23 cellular contexts compared by ENCODE assay signal in the genomic region with DNA sequence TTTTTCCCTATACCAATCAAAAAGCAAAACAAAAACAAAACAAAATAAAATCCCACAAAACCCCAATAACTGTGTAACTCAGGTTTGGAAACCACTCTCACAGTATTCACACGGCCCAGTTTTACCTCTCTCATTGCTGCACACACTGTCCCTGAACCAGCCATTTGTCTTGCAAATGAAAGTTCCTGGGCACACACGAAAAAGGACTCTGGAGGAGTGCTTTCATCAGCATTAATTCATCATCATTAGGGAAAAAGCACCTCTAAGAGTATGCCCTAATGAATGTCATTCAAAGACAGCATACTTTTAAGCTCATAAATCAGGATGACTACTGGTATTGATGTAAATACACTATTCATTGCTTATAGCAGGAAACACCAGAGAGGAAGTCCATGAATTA.
DNase-seq lines count a peak whose midpoint lies in the region; ATAC-seq, FAIRE-seq and TF ChIP-seq lines count a peak whose summit lies in the region.
"Had no signal": no experiment of that assay in that cellular context is flagged by ENCODE, and none has a peak within 500 bp of the region (broad histone marks: within the 10 kb centered on the region; RNA-seq: fewer than 3 reads in every experiment).

No MANE protein-coding gene starts in this region.

- ATAC-seq in HG02840 (IDR thresholded peaks at IDR 0.05; ENCODE audit: low FRiP score, unreplicated experiment) = no peak
- ATAC-seq: HCT116 had no signal

- H4K20me1 ChIP-seq in endothelial cell of umbilical vein (replicated peaks; ENCODE audit: control insufficient read depth, extremely low read depth, insufficient read depth, low read length) = no peaks in the 10 kb centered on the region
- H4K20me1 ChIP-seq: BLaER1 treated with 17β-estradiol and CSF1 and Interleukin-3, amounts not matched to agents 10 nM and 100 nM had no signal

- H3K79me2 ChIP-seq in endothelial cell of umbilical vein (ENCODE audit: control insufficient read depth, insufficient read depth, low read length) = no peaks in the 10 kb centered on the region

- H3K9me3 ChIP-seq in endothelial cell of umbilical vein (replicated peaks; ENCODE audit: control insufficient read depth, insufficient read depth, low read length) (no peaks in the 10 kb centered on the region), BE2C (no peaks in the 10 kb centered on the region)
- H3K9me3 ChIP-seq: BLaER1 treated with 17β-estradiol and CSF1 and Interleukin-3, amounts not matched to agents 10 nM and 100 nM had no signal

- H3K27ac ChIP-seq in endothelial cell of umbilical vein (ENCODE audit: insufficient read depth, low read depth, low read length) = no peak overlapping the region
- H3K27ac ChIP-seq: 22Rv1; BLaER1 treated with 17β-estradiol and CSF1 and Interleukin-3, amounts not matched to agents 10 nM and 100 nM had no signal

- no peaks in the 10 kb centered on the region for H3K4me1 ChIP-seq in endothelial cell of umbilical vein (ENCODE audit: control insufficient read depth, extremely low read depth, insufficient read depth, low read length)
- H3K4me1 ChIP-seq in BE2C = peaks cover 20% of the 10 kb centered on the region
- H3K4me1 ChIP-seq: BLaER1 treated with 17β-estradiol and CSF1 and Interleukin-3, amounts not matched to agents 10 nM and 100 nM had no signal

- H3K36me3 ChIP-seq in endothelial cell of umbilical vein (ENCODE audit: control insufficient read depth in 2 of 2, extremely low read depth in 1 of 2, insufficient read depth in 2 of 2, low read length in 2 of 2) = no peaks in the 10 kb centered on the region
- H3K36me3 ChIP-seq in BE2C = no peaks in the 10 kb centered on the region
- H3K36me3 ChIP-seq: BLaER1 treated with 17β-estradiol and CSF1 and Interleukin-3, amounts not matched to agents 10 nM and 100 nM had no signal

- H3K4me2 ChIP-seq in endothelial cell of umbilical vein (ENCODE audit: insufficient read depth, low read length) = no peak overlapping the region
- H3K4me2 ChIP-seq: BLaER1 treated with 17β-estradiol and CSF1 and Interleukin-3, amounts not matched to agents 10 nM and 100 nM had no signal

- intact Hi-C loops in endothelial cell of umbilical vein (cut with micrococcal nuclease) = no loop called here

- no peak overlapping the region for H2AFZ ChIP-seq in endothelial cell of umbilical vein (ENCODE audit: low read depth, low read length)

- dilution Hi-C loops in endothelial cell of umbilical vein (cut with MboI; ENCODE audit: extremely low pct_ligation_motif_present, low sequenced_read_pairs) = no loop called here

- H3K9me1 ChIP-seq in endothelial cell of umbilical vein (replicated peaks; ENCODE audit: control insufficient read depth, extremely low read depth, insufficient read depth, low read length) = no peaks in the 10 kb centered on the region

- CTCF ChIA-PET in endothelial cell of umbilical vein (lab: Charles Lee) = interaction anchor here (1.2 kb wide), 2 partner anchors 8 to 9 kb away, joined by 3 read pairs; no protein-coding TSS in a partner anchor

- peak; percentile 8 for DNase-seq in COLO829 (ENCODE audit: low spot score)
- peak; percentile 8 for DNase-seq in NCI-H69 (lab: John Stamatoyannopoulos, UW)
- peak; percentile 6 for DNase-seq in endothelial cell of umbilical vein (ENCODE audit: low read depth, low spot score)
- peak; percentile 32 for DNase-seq in medulla oblongata (ENCODE audit: extremely low spot score)
- DNase-seq in SW 1271 (lab: John Stamatoyannopoulos, UW) = no peak
- DNase-seq in NCI-H526 treated with DMSO at 0.1 percent for 48 hours (lab: John Stamatoyannopoulos, UW) = no peak
- DNase-seq in BE2C = no peak
- DNase-seq: Calu3; CD4-positive, alpha-beta T cell; CD8-positive, alpha-beta memory T cell; COR-L47; DMS53; DMS79 treated with DMSO at 0.1 percent for 48 hours; GF-D8; GOT3; H7 had no signal

- POLR2A ChIA-PET in endothelial cell of umbilical vein (lab: Charles Lee) = no interaction called here

- no peak overlapping the region for H3K9ac ChIP-seq in endothelial cell of umbilical vein (replicated peaks; ENCODE audit: extremely low read depth, insufficient read depth, low read length)
- H3K9ac ChIP-seq: BLaER1 treated with 17β-estradiol and CSF1 and Interleukin-3, amounts not matched to agents 10 nM and 100 nM had no signal

- BruUV-seq in endothelial cell of umbilical vein (replicated peaks; lab: Mats Ljungman, UMichigan) = no TSS peak

- no peak overlapping the region for H3K4me3 ChIP-seq in endothelial cell of umbilical vein (replicated peaks in 1 of 3; ENCODE audit: insufficient read depth in 1 of 3, low read depth in 1 of 3, low read length in 3 of 3)
- no peak overlapping the region for H3K4me3 ChIP-seq in BE2C (ENCODE audit: low read depth, low read length)
- H3K4me3 ChIP-seq: BLaER1 treated with 17β-estradiol and CSF1 and Interleukin-3, amounts not matched to agents 10 nM and 100 nM had no signal

- TF ChIP-seq CTCF in endothelial cell of umbilical vein (IDR thresholded peaks at IDR 0.05; ENCODE audit: extremely low read depth in 1 of 2, insufficient read depth in 1 of 2, low read depth in 1 of 2, low read length in 2 of 2) = no peak
- no peak for TF ChIP-seq CTCF in BE2C (IDR thresholded peaks at IDR 0.05; ENCODE audit: low read depth, low read length)

- no peak for TF ChIP-seq POLR2A in endothelial cell of umbilical vein (IDR thresholded peaks at IDR 0.05; ENCODE audit: low read depth, low read length)

- no peaks in the 10 kb centered on the region for H3K27me3 ChIP-seq in endothelial cell of umbilical vein (ENCODE audit: control insufficient read depth in 2 of 2, insufficient read depth in 2 of 2, low read length in 2 of 2)
- H3K27me3 ChIP-seq in BE2C = no peaks in the 10 kb centered on the region
- H3K27me3 ChIP-seq: BLaER1 treated with 17β-estradiol and CSF1 and Interleukin-3, amounts not matched to agents 10 nM and 100 nM had no signal

- FAIRE-seq in endothelial cell of umbilical vein (lab: Jason Lieb, UNC) = no peak
- FAIRE-seq: A204.1, GM12892, GM19239 had no signal

TF ChIP-seq in endothelial cell of umbilical vein, 7 proteins besides CTCF, POLR2A, EP300 and RAD21:
- TF ChIP-seq, protein P1, sequence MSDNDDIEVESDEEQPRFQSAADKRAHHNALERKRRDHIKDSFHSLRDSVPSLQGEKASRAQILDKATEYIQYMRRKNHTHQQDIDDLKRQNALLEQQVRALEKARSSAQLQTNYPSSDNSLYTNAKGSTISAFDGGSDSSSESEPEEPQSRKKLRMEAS (IDR thresholded peaks at IDR 0.05; ENCODE audit: insufficient read depth, insufficient read length) = no peak
- TF ChIP-seq MYC (IDR thresholded peaks at IDR 0.05; ENCODE audit: low read depth, low read length) (no peak), GATA2 (IDR thresholded peaks at IDR 0.05; ENCODE audit: insufficient read depth, insufficient read length, low read depth, low read length) (no peak), POLR2AphosphoS5 (IDR thresholded peaks at IDR 0.05; ENCODE audit: insufficient read depth, low read depth, low read length) (no peak), FOS (IDR thresholded peaks at IDR 0.05; ENCODE audit: borderline replicate concordance, insufficient read depth, low read length) (no peak), EZH2 (IDR thresholded peaks at IDR 0.05; ENCODE audit: borderline replicate concordance, low read depth, low read length, severe bottlenecking) (no peak), JUN (IDR thresholded peaks at IDR 0.05; ENCODE audit: borderline replicate concordance, insufficient read depth, insufficient read length, low read depth) (no peak)

Comparison
In these comparisons a context has a peak if more than half of its experiments do, and no peak if none do; other contexts are left out.
1. DNase-seq: peak in COLO829 (single experiment), NCI-H69 (single experiment), endothelial cell of umbilical vein (single experiment) and medulla oblongata (single experiment); none in SW 1271 (0 of 2), NCI-H526 treated with DMSO at 0.1 percent for 48 hours (single experiment) and BE2C (single experiment).